Comparison of ENCODE assay signal across 9 cellular contexts in the genomic region with DNA sequence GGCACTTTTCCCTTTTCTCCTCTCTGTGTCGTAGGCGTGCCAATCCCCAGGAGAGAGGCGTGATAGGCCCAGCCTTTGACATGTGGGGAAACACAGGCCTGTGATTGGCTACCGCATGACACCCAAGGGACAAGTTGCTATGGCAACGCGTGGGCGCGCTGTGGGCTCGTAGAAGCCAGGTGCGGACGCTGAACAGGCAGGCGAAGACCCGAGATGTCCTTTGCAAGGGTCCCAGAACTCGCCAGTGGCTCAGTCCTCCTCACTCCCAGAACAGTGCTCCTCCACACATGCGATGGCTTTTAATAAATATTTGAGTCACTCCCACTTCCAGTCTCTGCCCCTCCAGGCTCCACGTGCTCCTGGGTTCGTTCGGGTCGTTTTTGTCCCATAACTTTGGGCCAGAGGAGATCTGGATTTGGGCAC. TPM values are rescaled to one million over a fixed set of nuclear protein-coding genes. Genes with fewer than 3 reads are reported as not detected.
DNase-seq lines count a peak whose midpoint lies in the region; ATAC-seq, FAIRE-seq and TF ChIP-seq lines count a peak whose summit lies in the region.
"Had no signal": no experiment of that assay in that cellular context is flagged by ENCODE, and none has a peak within 500 bp of the region (broad histone marks: within the 10 kb centered on the region; RNA-seq: fewer than 3 reads in every experiment).

No MANE protein-coding gene starts in this region.

- H3K4me1 Mint-ChIP-seq in neural crest cell = peaks cover 34% of the 10 kb centered on the region

- peak overlapping the region; percentile 10 for H3K4me3 ChIP-seq in RWPE2 (ENCODE audit: severe bottlenecking)
- H3K4me3 ChIP-seq in fibroblast of villous mesenchyme (ENCODE audit: low read depth, low read length) = peak overlapping the region; percentile 30

- no peak for FAIRE-seq in D721Med (lab: Jason Lieb, UNC)

- no peak overlapping the region for H3K27ac ChIP-seq in RWPE2 (ENCODE audit: poor library complexity, severe bottlenecking)
- H3K27ac ChIP-seq: VCaP had no signal

- H3K36me3 Mint-ChIP-seq in neural crest cell (ENCODE audit: low read depth) = no peaks in the 10 kb centered on the region

- DNase-seq in D721Med (ENCODE audit: insufficient read length, low spot score) (peak; percentile 94), LHCN-M2 (ENCODE audit: low read depth) (peak; percentile 94), RWPE2 (ENCODE audit: low spot score) (peak; percentile 98), fibroblast of villous mesenchyme (ENCODE audit: low read depth) (peak; percentile 89), neural crest cell (ENCODE audit: low read depth, low spot score) (peak; percentile 85)
- peak; percentile 94 for DNase-seq in activated effector memory CD4-positive, alpha-beta T cell treated with anti-CD3 and anti-CD28 coated beads, Interleukin-2, amount 50 U/mL, for 16 hours
- DNase-seq in stimulated activated naive CD8-positive, alpha-beta T cell treated with anti-CD3 and anti-CD28 coated beads, Interleukin-15, Interleukin-2, amounts not matched to agents 100 U/mL and 50 U/mL, for 24 hours = peak; percentile 91

- no peaks in the 10 kb centered on the region for H3K9me3 ChIP-seq in RWPE2 (ENCODE audit: severe bottlenecking)

- ATAC-seq in GM21737 (IDR thresholded peaks at IDR 0.05; ENCODE audit: unreplicated experiment) (peak; percentile 88), RWPE2 (ENCODE audit: low read depth) (peak; percentile 99)
- peak; percentile 92 for ATAC-seq in stimulated activated naive CD8-positive, alpha-beta T cell treated with anti-CD3 and anti-CD28 coated beads, Interleukin-15, Interleukin-2, amounts not matched to agents 100 U/mL and 50 U/mL, for 24 hours

- no peaks in the 10 kb centered on the region for H3K9me3 Mint-ChIP-seq in neural crest cell

- no peaks in the 10 kb centered on the region for H3K27me3 ChIP-seq in RWPE2 (ENCODE audit: insufficient read depth, poor library complexity, severe bottlenecking)

- H3K27me3 Mint-ChIP-seq in neural crest cell (ENCODE audit: low read depth) = no peaks in the 10 kb centered on the region

- peak overlapping the region; percentile 57 for H3K27ac Mint-ChIP-seq in neural crest cell (ENCODE audit: unreplicated experiment)

- TF ChIP-seq CTCF in D721Med (IDR thresholded peaks at IDR 0.05; ENCODE audit: insufficient read depth, missing control alignments) = no peak
- TF ChIP-seq CTCF in RWPE2 (IDR thresholded peaks at IDR 0.05; ENCODE audit: poor library complexity, severe bottlenecking) = no peak
- no peak for TF ChIP-seq CTCF in fibroblast of villous mesenchyme (IDR thresholded peaks at IDR 0.05; ENCODE audit: insufficient read depth, low read depth, low read length)
- TF ChIP-seq CTCF in neural crest cell (conservative IDR thresholded peaks at IDR 0.05) = no peak

- H3K4me1 ChIP-seq in RWPE2 (ENCODE audit: insufficient read depth, poor library complexity, severe bottlenecking) = no peaks in the 10 kb centered on the region

- no peaks in the 10 kb centered on the region for H3K36me3 ChIP-seq in RWPE2 (ENCODE audit: low read depth)

- H3K4me3 Mint-ChIP-seq in neural crest cell = peak overlapping the region; percentile 82

RNA-seq across cellular contexts. Expression of gene SLC51B, which starts 4.2 kb away (rescaled TPM):
- 0.23 TPM in 1 of 2 replicates, not detected in the other for total RNA-seq in LHCN-M2 (2014; rRNA removed)
- not detected for polyA plus RNA-seq in LHCN-M2 (2012)
- not detected in 2 replicates for total RNA-seq in fibroblast of villous mesenchyme
- not detected in 2 replicates for total RNA-seq in neural crest cell

RNA-seq across cellular contexts. Expression of gene RASL12, which starts 18.4 kb away (rescaled TPM):
- total RNA-seq in LHCN-M2 (2014; rRNA removed) (not detected in 2 replicates), fibroblast of villous mesenchyme (under 0.01 and 2.9 TPM in 2 replicates), neural crest cell (1.5 and 1.8 TPM in 2 replicates)
- polyA plus RNA-seq in LHCN-M2 (2012) = not detected

RNA-seq across cellular contexts. Expression of gene MTFMT, which starts 20.0 kb away (rescaled TPM):
- 28.7 and 36.5 TPM in 2 replicates for total RNA-seq in LHCN-M2 (2014; rRNA removed)
- polyA plus RNA-seq in LHCN-M2 (2012) = 9.3 TPM
- total RNA-seq in fibroblast of villous mesenchyme = 18.0 and 30.7 TPM in 2 replicates
- 18.8 and 20.5 TPM in 2 replicates for total RNA-seq in neural crest cell

RNA-seq across cellular contexts. Expression of gene KBTBD13, which starts 27.1 kb away (rescaled TPM):
- total RNA-seq in LHCN-M2 (2014; rRNA removed) = not detected in 2 replicates
- polyA plus RNA-seq in LHCN-M2 (2012) = not detected
- not detected in 2 replicates for total RNA-seq in fibroblast of villous mesenchyme
- not detected in 2 replicates for total RNA-seq in neural crest cell

RNA-seq across cellular contexts. Expression of gene SPG21, which starts 59.7 kb away (rescaled TPM):
- 96.8 and 99.6 TPM in 2 replicates for total RNA-seq in LHCN-M2 (2014; rRNA removed)
- 67.6 TPM for polyA plus RNA-seq in LHCN-M2 (2012)
- total RNA-seq in fibroblast of villous mesenchyme = 110 and 130 TPM in 2 replicates
- 71.8 and 73.5 TPM in 2 replicates for total RNA-seq in neural crest cell
